1 cellular context compared by ENCODE assay signal in the genomic region with DNA sequence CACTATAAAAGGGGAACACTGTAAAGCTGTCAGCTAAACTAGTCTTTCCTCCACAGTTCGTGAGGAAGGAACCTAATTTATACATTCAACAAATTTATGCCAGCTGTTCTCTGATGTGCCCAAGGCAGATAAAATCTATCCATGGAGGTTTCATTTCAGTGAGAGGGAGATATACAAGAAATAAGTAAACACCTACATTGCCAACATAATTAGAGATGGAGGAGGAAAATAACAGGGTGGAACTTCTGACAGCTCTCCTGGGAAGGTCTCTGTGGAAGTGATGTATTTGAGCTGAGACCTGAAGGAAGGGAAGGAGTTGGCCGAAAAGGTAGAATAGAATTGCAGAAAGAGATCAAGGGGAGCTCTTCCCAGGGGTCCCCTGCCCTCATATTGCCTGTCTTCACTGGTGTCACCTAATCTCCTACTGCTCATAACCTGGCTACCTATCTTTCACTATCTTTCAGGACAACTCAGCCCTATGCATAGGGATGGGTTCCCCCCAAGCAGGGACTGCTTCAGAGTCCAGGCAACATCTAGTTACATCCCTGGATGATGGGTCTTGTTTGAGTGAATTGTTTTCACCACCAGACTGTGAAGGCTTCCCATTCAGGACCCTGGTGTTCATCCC.
TF ChIP-seq lines count a peak whose summit lies in the region.

No MANE protein-coding gene starts in this region.

TF ChIP-seq in HCT116, 20 proteins besides CTCF, POLR2A, EP300 and RAD21 (continued from another document):
- TF ChIP-seq CBX3 (IDR thresholded peaks at IDR 0.05; ENCODE audit: low read depth) = no peak
